In genomic region chr14:24108336-24108874, GRCh38 we compare ENCODE assay signal across 8 cellular contexts. TPM values are rescaled to one million over a fixed set of nuclear protein-coding genes. Genes with fewer than 3 reads are reported as not detected.
A peak's percentile ranks its signal among the peaks of the same experiment; 100 is the strongest.
DNase-seq lines count a peak whose midpoint lies in the region; ATAC-seq and TF ChIP-seq lines count a peak whose summit lies in the region.

No MANE protein-coding gene starts in this region.

- ATAC-seq in left ventricle myocardium superior, result peak; percentile 11
- no peak for ATAC-seq in Right ventricle myocardium superior (ENCODE audit: poor library complexity)
- ATAC-seq in gastroesophageal sphincter, result peak; percentile 8

- peak overlapping the region; percentile 43; the same call in 1 of the 2 replicates for H3K27ac ChIP-seq in MM.1S (ENCODE audit: low read length)
- H3K27ac ChIP-seq in gastroesophageal sphincter, result peak overlapping the region in 1 of 4 donors; percentile 32

- DNase-seq in left ventricle myocardium superior, result no peak
- DNase-seq in Right ventricle myocardium superior, result no peak
- DNase-seq in MM.1S, result no peak
- no peak for DNase-seq in NCI-H82 (lab: John Stamatoyannopoulos, UW)
- DNase-seq in NCI-H2227 treated with DMSO at 0.1 percent for 48 hours (lab: John Stamatoyannopoulos, UW), result no peak
- no peak for DNase-seq in putamen (ENCODE audit: low spot score)
- DNase-seq in HUDEP-2 (lab: John Stamatoyannopoulos, UW; ENCODE audit: unreplicated experiment in 76 of 76), result no peak

- no peaks in the 10 kb centered on the region for H4K20me1 ChIP-seq in MM.1S (ENCODE audit: insufficient read depth, low read length)

- no peak overlapping the region for H3K9ac ChIP-seq in MM.1S (ENCODE audit: low read length)

- no peaks in the 10 kb centered on the region for H3K79me2 ChIP-seq in MM.1S (ENCODE audit: low read length)

- no peak for TF ChIP-seq EP300 in gastroesophageal sphincter (IDR thresholded peaks at IDR 0.05)

- WGBS in gastroesophageal sphincter (ENCODE audit: low coverage in 1 of 2), 2 donors, result 17 to 39% methylated on average over 2 to 5 of the region's 5 CpGs

- no peak for TF ChIP-seq CTCF in MM.1S (IDR thresholded peaks at IDR 0.05; ENCODE audit: low read length)
- no peak for TF ChIP-seq CTCF in gastroesophageal sphincter (IDR thresholded peaks at IDR 0.05)

- H3K9me3 ChIP-seq in MM.1S (replicated peaks; ENCODE audit: insufficient read depth, low read length) (no peaks in the 10 kb centered on the region), gastroesophageal sphincter (no peaks in the 10 kb centered on the region)

- H3K9me2 ChIP-seq in MM.1S (replicated peaks; ENCODE audit: insufficient read depth, low read length), result no peaks in the 10 kb centered on the region

- H3K27me3 ChIP-seq in MM.1S (replicated peaks; ENCODE audit: insufficient read depth, low read length) (no peaks in the 10 kb centered on the region), gastroesophageal sphincter (no peaks in the 10 kb centered on the region)

- intact Hi-C loops in left ventricle myocardium superior (cut with micrococcal nuclease), result loop anchor here (2.0 kb wide), 1 partner anchor 50 kb away; no protein-coding TSS in a partner anchor
- intact Hi-C loops in Right ventricle myocardium superior (cut with DNase I), result loop anchor here (5.0 kb wide), 1 partner anchor 51 kb away; no protein-coding TSS in a partner anchor

- no peaks in the 10 kb centered on the region for H3K36me3 ChIP-seq in MM.1S (replicated peaks; ENCODE audit: insufficient read depth, low read length)
- H3K36me3 ChIP-seq in gastroesophageal sphincter, result peaks cover 0 to 11% of the 10 kb centered on the region in 2 donors

- H3K4me2 ChIP-seq in MM.1S (ENCODE audit: low read depth, low read length), result no peak overlapping the region

- H3K4me1 ChIP-seq in MM.1S (ENCODE audit: low read length) (peaks cover 18% of the 10 kb centered on the region), gastroesophageal sphincter (peaks cover 0 to 16% (median 0%) of the 10 kb centered on the region in 3 donors)

- H3F3A ChIP-seq in MM.1S (ENCODE audit: insufficient read depth, low read length), result peaks cover 14% of the 10 kb centered on the region

- H2AFZ ChIP-seq in MM.1S (ENCODE audit: low read length), result no peak overlapping the region

- no peak for TF ChIP-seq POLR2A in gastroesophageal sphincter (IDR thresholded peaks at IDR 0.05)

- H3K4me3 ChIP-seq in MM.1S (ENCODE audit: low read length), result no peak overlapping the region
- no peak overlapping the region for H3K4me3 ChIP-seq in gastroesophageal sphincter

RNA-seq across cellular contexts. Expression of gene DCAF11, which starts 6.2 kb away (rescaled TPM):
- total RNA-seq in left ventricle myocardium superior (85.8 TPM), Right ventricle myocardium superior (81.7 TPM), gastroesophageal sphincter (10 to 100 TPM; 58.0 to 81.6 (median 71.6) TPM)

RNA-seq across cellular contexts. Expression of gene NRL, which starts 6.3 kb away (rescaled TPM):
- total RNA-seq in left ventricle myocardium superior (0.77 TPM), Right ventricle myocardium superior (0.75 TPM), gastroesophageal sphincter (10 to 100 TPM in 1 of 4 donors, 1 to 10 TPM in 1, under 1 TPM in 1, not detected in 1; 0.81 to 10.4 (median 5.0) TPM)

RNA-seq across cellular contexts. Expression of gene PCK2, which starts 14.3 kb away (rescaled TPM):
- total RNA-seq in left ventricle myocardium superior, result 3.0 TPM
- 2.7 TPM for total RNA-seq in Right ventricle myocardium superior
- 10 to 100 TPM in 3 of 4 donors, 1 to 10 TPM in 1; 9.2 to 14.9 (median 11.6) TPM for total RNA-seq in gastroesophageal sphincter

RNA-seq across cellular contexts. Expression of gene FITM1, which starts 22.1 kb away (rescaled TPM):
- total RNA-seq in left ventricle myocardium superior (140 TPM), Right ventricle myocardium superior (126 TPM), gastroesophageal sphincter (under 1 TPM in 2 of 4 donors, not detected in 2; 0.27 to 0.67 TPM)

RNA-seq across cellular contexts. Expression of gene PSME1, which starts 27.6 kb away (rescaled TPM):
- total RNA-seq in left ventricle myocardium superior (137 TPM), Right ventricle myocardium superior (129 TPM), gastroesophageal sphincter (100 to 1,000 TPM; 114 to 186 (median 127) TPM)
